Comparison of ENCODE assay signal across 1 cellular context in genomic region chr6:159999240-159999671, GRCh38.
TF ChIP-seq lines count a peak whose summit lies in the region.

No MANE protein-coding gene starts in this region.

TF ChIP-seq in K562, 482 proteins besides CTCF, POLR2A, EP300 and RAD21 (continued from another document):
- no peak for TF ChIP-seq CREB3L1 (IDR thresholded peaks at IDR 0.05; ENCODE audit: borderline replicate concordance, low read depth)
- TF ChIP-seq LEF1 (IDR thresholded peaks at IDR 0.05) = 0 out of 2 replicates have a peak, but pooled peaks have one; percentile 18
- no peak for TF ChIP-seq NR4A1 (CRISPR knock-in tag; IDR thresholded peaks at IDR 0.05)
- TF ChIP-seq NR4A1 (tag; IDR thresholded peaks at IDR 0.05) = 0 out of 2 replicates have a peak, but pooled peaks have one; percentile 47
- 0 out of 2 replicates have a peak, but pooled peaks have one; percentile 13 for TF ChIP-seq HLTF (IDR thresholded peaks at IDR 0.05)
- no peak for TF ChIP-seq ID3 (CRISPR knock-in tag; IDR thresholded peaks at IDR 0.05)
- peak; percentile 56; the same call in 1 of the 2 replicates for TF ChIP-seq ID3 (tag; IDR thresholded peaks at IDR 0.05)
- no peak for TF ChIP-seq MIER1 (IDR thresholded peaks at IDR 0.05; ENCODE audit: low read depth)
- no peak for TF ChIP-seq GTF2A2 (tag; IDR thresholded peaks at IDR 0.05)
- peak in 1 of 2 experiments; percentile 46; a peak in 3 of 4 replicates for TF ChIP-seq TRIM24 (IDR thresholded peaks at IDR 0.05)
- TF ChIP-seq ZNF76 (CRISPR knock-in tag; IDR thresholded peaks at IDR 0.05; ENCODE audit: borderline replicate concordance) = peak; percentile 40; the same call in 1 of the 2 replicates
- TF ChIP-seq NCOA1 (IDR thresholded peaks at IDR 0.05; ENCODE audit: low read depth) = peak; percentile 67; the same call in 1 of the 2 replicates
- peak in 1 of 2 experiments; percentile 60; a peak in 1 of 4 replicates for TF ChIP-seq HDAC1 (IDR thresholded peaks at IDR 0.05)
- TF ChIP-seq RBM39 (optimal IDR thresholded peaks at IDR 0.05; ENCODE audit: low read depth, low read length) = peak; percentile 67
